Comparison of ENCODE assay signal across 13 cellular contexts in genomic region chr18:11948852-11949523, GRCh38. TPM values are rescaled to one million over a fixed set of nuclear protein-coding genes. Genes with fewer than 3 reads are reported as not detected.
DNase-seq lines count a peak whose midpoint lies in the region; ATAC-seq, FAIRE-seq and TF ChIP-seq lines count a peak whose summit lies in the region.
"Had no signal": no experiment of that assay in that cellular context is flagged by ENCODE, and none has a peak within 500 bp of the region (broad histone marks: within the 10 kb centered on the region; RNA-seq: fewer than 3 reads in every experiment).

No MANE protein-coding gene starts in this region.

- H3K27ac ChIP-seq in HUES48 (ENCODE audit: low read depth, low read length) (peak overlapping the region; percentile 53), astrocyte (ENCODE audit: low read depth, low read length) (no peak overlapping the region), lower lobe of right lung (peak overlapping the region; percentile 41)

- no peak overlapping the region for H3K9ac ChIP-seq in HUES48 (ENCODE audit: low read depth, low read length)
- no peak overlapping the region for H3K9ac ChIP-seq in astrocyte (ENCODE audit: low read length)

- no peak for TF ChIP-seq CTCF in astrocyte (IDR thresholded peaks at IDR 0.05; ENCODE audit: insufficient read depth, low read depth, low read length)
- TF ChIP-seq CTCF in lower lobe of right lung (IDR thresholded peaks at IDR 0.05) = no peak

- H3K27me3 ChIP-seq in HUES48 (ENCODE audit: control insufficient read depth, insufficient read depth, low read length) (no peaks in the 10 kb centered on the region), astrocyte (ENCODE audit: insufficient read depth, low read length) (no peaks in the 10 kb centered on the region), lower lobe of right lung (ENCODE audit: low read depth) (no peaks in the 10 kb centered on the region)

- intact Hi-C loops in lower lobe of right lung (cut with DNase I) = no loop called here

- peak overlapping the region; percentile 27 for H3K4me3 Mint-ChIP-seq in astrocyte (ENCODE audit: unreplicated experiment)
- no peak overlapping the region for H3K4me3 Mint-ChIP-seq in stimulated activated naive B cell treated with anti-CD40 and anti-IgM and Interleukin-4, amounts not matched to agents 10 μg/mL and 1 μg/mL and 100 μg/mL, for 72 hours

- H4K20me1 ChIP-seq in astrocyte (ENCODE audit: insufficient read depth, low read length) = no peaks in the 10 kb centered on the region

- H3K4me1 Mint-ChIP-seq in astrocyte (ENCODE audit: low read depth, unreplicated experiment) = peaks cover 25% of the 10 kb centered on the region
- H3K4me1 Mint-ChIP-seq in stimulated activated naive B cell treated with anti-CD40 and anti-IgM and Interleukin-4, amounts not matched to agents 10 μg/mL and 1 μg/mL and 100 μg/mL, for 72 hours = peaks cover 3 to 13% of the 10 kb centered on the region in 2 donors

- H3K36me3 Mint-ChIP-seq in astrocyte (ENCODE audit: low read depth, unreplicated experiment) = peaks cover 2% of the 10 kb centered on the region
- H3K36me3 Mint-ChIP-seq in stimulated activated naive B cell treated with anti-CD40 and anti-IgM and Interleukin-4, amounts not matched to agents 10 μg/mL and 1 μg/mL and 100 μg/mL, for 72 hours = no peaks in the 10 kb centered on the region

- peak overlapping the region; percentile 67 for H3K27ac Mint-ChIP-seq in astrocyte (ENCODE audit: unreplicated experiment)
- H3K27ac Mint-ChIP-seq in stimulated activated naive B cell treated with anti-CD40 and anti-IgM and Interleukin-4, amounts not matched to agents 10 μg/mL and 1 μg/mL and 100 μg/mL, for 72 hours = peak overlapping the region; percentile 37

- H3K4me2 ChIP-seq in astrocyte (ENCODE audit: low read length) = peak overlapping the region; percentile 0

- DNase-seq in astrocyte (ENCODE audit: low read depth) = peak; percentile 52
- no peak for DNase-seq in lower lobe of right lung
- DNase-seq in stimulated activated naive B cell treated with anti-CD40 and anti-IgM and Interleukin-4, amounts not matched to agents 10 μg/mL and 1 μg/mL and 100 μg/mL, for 72 hours = no peak
- no peak for DNase-seq in NCI-H2171 treated with DMSO at 0.1 percent for 48 hours (lab: John Stamatoyannopoulos, UW)
- DNase-seq in islet precursor cell = no peak
- DNase-seq in cerebellar nuclear complex (lab: John Stamatoyannopoulos, UW) = no peak
- DNase-seq in iPS-NIHi7 (ENCODE audit: extremely low spot score) = no peak
- DNase-seq: amygdala; stimulated activated naive CD4-positive, alpha-beta T cell; T-helper 9 cell had no signal

- peaks cover under 1% of the 10 kb centered on the region for H3K9me3 Mint-ChIP-seq in astrocyte (ENCODE audit: unreplicated experiment)
- no peaks in the 10 kb centered on the region for H3K9me3 Mint-ChIP-seq in stimulated activated naive B cell treated with anti-CD40 and anti-IgM and Interleukin-4, amounts not matched to agents 10 μg/mL and 1 μg/mL and 100 μg/mL, for 72 hours

- FAIRE-seq in astrocyte (lab: Jason Lieb, UNC) = no peak
- FAIRE-seq: GM12892 had no signal

- H3K4me1 ChIP-seq in HUES48 (ENCODE audit: control insufficient read depth, insufficient read depth, low read length) (peaks cover 22% of the 10 kb centered on the region), astrocyte (ENCODE audit: insufficient read depth, low read length) (peaks cover 22% of the 10 kb centered on the region), lower lobe of right lung (peaks cover 39% of the 10 kb centered on the region)

- H3K9me3 ChIP-seq in HUES48 (ENCODE audit: control insufficient read depth, insufficient read depth, low read length) (no peaks in the 10 kb centered on the region), astrocyte (ENCODE audit: insufficient read depth, low read depth, low read length) (no peaks in the 10 kb centered on the region), lower lobe of right lung (no peaks in the 10 kb centered on the region)

- H3K36me3 ChIP-seq in HUES48 (ENCODE audit: control insufficient read depth, insufficient read depth, low read length) = no peaks in the 10 kb centered on the region
- H3K36me3 ChIP-seq in astrocyte (ENCODE audit: insufficient read depth, low read length) = no peaks in the 10 kb centered on the region
- no peaks in the 10 kb centered on the region for H3K36me3 ChIP-seq in lower lobe of right lung

- no peak for ATAC-seq in lower lobe of right lung
- ATAC-seq in stimulated activated naive B cell treated with anti-CD40 and anti-IgM and Interleukin-4, amounts not matched to agents 10 μg/mL and 1 μg/mL and 100 μg/mL, for 72 hours (replicated peaks) = no peak
- ATAC-seq: HCT116 had no signal

- no peaks in the 10 kb centered on the region for H3K27me3 Mint-ChIP-seq in astrocyte (ENCODE audit: low read depth, unreplicated experiment)
- H3K27me3 Mint-ChIP-seq in stimulated activated naive B cell treated with anti-CD40 and anti-IgM and Interleukin-4, amounts not matched to agents 10 μg/mL and 1 μg/mL and 100 μg/mL, for 72 hours = no peaks in the 10 kb centered on the region

- H2AFZ ChIP-seq in astrocyte (ENCODE audit: low read depth, low read length) = peak overlapping the region; percentile 5

- no peak overlapping the region for H3K4me3 ChIP-seq in HUES48 (ENCODE audit: low read depth, low read length)
- no peak overlapping the region for H3K4me3 ChIP-seq in astrocyte (ENCODE audit: insufficient read depth, low read depth, low read length)
- no peak overlapping the region for H3K4me3 ChIP-seq in lower lobe of right lung

- no peaks in the 10 kb centered on the region for H3K79me2 ChIP-seq in astrocyte (ENCODE audit: insufficient read depth, low read length)

RNA-seq across cellular contexts. Expression of gene IMPA2, which starts 32.3 kb away (rescaled TPM):
- 4.1 and 4.8 TPM in 2 replicates for total RNA-seq in astrocyte
- 54.2 TPM for total RNA-seq in lower lobe of right lung

RNA-seq across cellular contexts. Expression of gene MPPE1, which starts 40.9 kb away (rescaled TPM):
- total RNA-seq in astrocyte (22.8 and 29.4 TPM in 2 replicates), lower lobe of right lung (62.1 TPM)
